ENCODE assay signal across 11 cellular contexts in genomic region chr11:86292912-86293606, GRCh38. TPM values are rescaled to one million over a fixed set of nuclear protein-coding genes. Genes with fewer than 3 reads are reported as not detected.
DNase-seq lines count a peak whose midpoint lies in the region; ATAC-seq and TF ChIP-seq lines count a peak whose summit lies in the region.
"Had no signal": no experiment of that assay in that cellular context is flagged by ENCODE, and none has a peak within 500 bp of the region (broad histone marks: within the 10 kb centered on the region; RNA-seq: fewer than 3 reads in every experiment).

No MANE protein-coding gene starts in this region.

- TF ChIP-seq POLR2A in vagina (IDR thresholded peaks at IDR 0.05) = no peak

- ATAC-seq in GM18517 (IDR thresholded peaks at IDR 0.05; ENCODE audit: unreplicated experiment) (peak; percentile 72), GM21423 (IDR thresholded peaks at IDR 0.05; ENCODE audit: unreplicated experiment) (peak; percentile 51), HG03280 (IDR thresholded peaks at IDR 0.05; ENCODE audit: unreplicated experiment) (peak; percentile 80)

- H3K27me3 ChIP-seq in vagina = no peaks in the 10 kb centered on the region
- H3K27me3 ChIP-seq: right atrium auricular region had no signal

- H3K27ac Mint-ChIP-seq in activated naive CD8-positive, alpha-beta T cell = peak overlapping the region; percentile 75

- peaks cover 38% of the 10 kb centered on the region for H3K4me1 Mint-ChIP-seq in activated naive CD8-positive, alpha-beta T cell (ENCODE audit: low read depth)

- no peak overlapping the region for H3K4me3 ChIP-seq in vagina
- H3K4me3 ChIP-seq: right atrium auricular region had no signal

- H3K27me3 Mint-ChIP-seq in activated naive CD8-positive, alpha-beta T cell = no peaks in the 10 kb centered on the region

- intact Hi-C loops in vagina (cut with DNase I) = no loop called here

- no peak overlapping the region for H3K27ac ChIP-seq in vagina
- H3K27ac ChIP-seq: right atrium auricular region had no signal

- peaks cover 3% of the 10 kb centered on the region for H3K36me3 Mint-ChIP-seq in activated naive CD8-positive, alpha-beta T cell

- TF ChIP-seq CTCF in vagina (IDR thresholded peaks at IDR 0.05) = no peak

- H3K4me3 Mint-ChIP-seq in activated naive CD8-positive, alpha-beta T cell = peak overlapping the region; percentile 38

- no peaks in the 10 kb centered on the region for H3K9me3 ChIP-seq in vagina
- H3K9me3 ChIP-seq: right atrium auricular region had no signal

- no peak for DNase-seq in vagina (ENCODE audit: extremely low spot score in 2 of 2)
- DNase-seq in NAMALWA (ENCODE audit: low spot score) = no peak
- DNase-seq in AML-193 (lab: John Stamatoyannopoulos, UW) = no peak
- no peak for DNase-seq in DMS 273 treated with DMSO at 0.1 percent for 48 hours (lab: John Stamatoyannopoulos, UW)
- DNase-seq: DND-41, NCI-H69 had no signal

- H3K4me1 ChIP-seq in vagina = no peaks in the 10 kb centered on the region
- H3K4me1 ChIP-seq: right atrium auricular region had no signal

- no peaks in the 10 kb centered on the region for H3K36me3 ChIP-seq in vagina
- H3K36me3 ChIP-seq: right atrium auricular region had no signal

- no peaks in the 10 kb centered on the region for H3K9me3 Mint-ChIP-seq in activated naive CD8-positive, alpha-beta T cell (ENCODE audit: low read depth)

RNA-seq across cellular contexts. Expression of gene HIKESHI, which starts 9.0 kb away (rescaled TPM):
- 25.0 TPM for total RNA-seq in vagina

RNA-seq across cellular contexts. Expression of gene EED, which starts 48.5 kb away (rescaled TPM):
- 29.7 TPM for total RNA-seq in vagina
